In the genomic region with DNA sequence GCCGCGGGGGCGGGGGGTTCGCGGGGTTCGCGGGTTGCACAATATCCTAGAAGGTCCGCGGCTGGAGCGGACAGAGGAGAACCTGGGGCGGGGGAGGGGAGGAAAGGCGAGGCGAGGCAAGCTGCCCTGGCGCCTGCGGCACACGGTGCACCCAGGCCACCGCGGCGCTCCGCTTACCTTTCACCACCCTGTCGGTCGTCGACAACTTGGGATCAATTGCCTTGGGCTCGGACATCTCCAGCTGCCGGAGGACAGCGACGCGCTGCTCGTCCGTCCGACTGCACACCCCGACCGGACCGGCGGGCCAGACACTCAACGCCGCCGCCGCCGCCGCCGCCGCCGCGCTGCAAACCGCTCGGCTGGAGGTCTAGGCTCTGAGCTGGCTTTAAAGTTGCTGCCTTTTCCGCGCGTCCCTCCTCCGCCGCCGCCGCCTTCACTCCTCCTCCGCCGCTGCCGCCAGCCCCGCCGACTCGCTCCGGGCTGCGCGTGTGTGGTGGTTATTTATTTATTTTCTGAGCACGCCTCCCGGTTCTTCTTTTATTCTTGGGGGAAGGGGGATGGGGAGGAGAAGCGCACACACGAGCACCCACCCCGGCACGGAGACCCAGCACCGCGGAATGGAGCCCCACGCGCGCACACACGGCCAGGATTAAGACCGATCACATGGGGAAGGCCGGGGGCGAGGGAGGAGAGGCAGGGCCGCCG, we compare ENCODE assay signal across 1 cellular context.
TF ChIP-seq lines count a peak whose summit lies in the region.

No MANE protein-coding gene starts in this region.

TF ChIP-seq in liver, 16 proteins besides CTCF, POLR2A, EP300 and RAD21 (continued from another document):
- TF ChIP-seq GABPA (IDR thresholded peaks at IDR 0.05 in 1 of 2, conservative IDR thresholded peaks at IDR 0.05 in 1 of 2): no peak
TF ChIP-seq in liver: peak in this region for 0.
